In genomic region chr6:104597541-104598050, GRCh38 we compare ENCODE assay signal across 17 cellular contexts.
DNase-seq lines count a peak whose midpoint lies in the region; ATAC-seq and TF ChIP-seq lines count a peak whose summit lies in the region.
"Had no signal": no experiment of that assay in that cellular context is flagged by ENCODE, and none has a peak within 500 bp of the region (broad histone marks: within the 10 kb centered on the region; RNA-seq: fewer than 3 reads in every experiment).

No MANE protein-coding gene starts in this region.

- H3K4me1 ChIP-seq in uterus (peaks cover 0 to 3% of the 10 kb centered on the region in 2 donors), heart right ventricle (peaks cover 0 to 22% (median 0%) of the 10 kb centered on the region in 9 donors)
- H3K4me1 ChIP-seq: Caco-2 had no signal

- no peaks in the 10 kb centered on the region for H3K27me3 ChIP-seq in BJ (ENCODE audit: control insufficient read depth, insufficient read depth, low read length)
- no peaks in the 10 kb centered on the region for H3K27me3 ChIP-seq in uterus
- peaks cover 0 to 4% (median 0%) of the 10 kb centered on the region in 7 donors for H3K27me3 ChIP-seq in heart right ventricle

- TF ChIP-seq CTCF in BJ (IDR thresholded peaks at IDR 0.05; ENCODE audit: insufficient read depth, low read depth, low read length) (no peak), cardiac fibroblast (IDR thresholded peaks at IDR 0.05; ENCODE audit: low read depth, low read length) (no peak), uterus (IDR thresholded peaks at IDR 0.05) (no peak), heart right ventricle (IDR thresholded peaks at IDR 0.05) (no peak)

- no peaks in the 10 kb centered on the region for H3K9me3 ChIP-seq in uterus
- no peaks in the 10 kb centered on the region for H3K9me3 ChIP-seq in heart right ventricle
- H3K9me3 ChIP-seq: Caco-2 had no signal

- H3K4me3 ChIP-seq in BJ (ENCODE audit: low read depth, low read length): no peak overlapping the region
- no peak overlapping the region for H3K4me3 ChIP-seq in cardiac fibroblast (replicated peaks in 1 of 2; ENCODE audit: low read depth in 2 of 2, low read length in 2 of 2)
- no peak overlapping the region for H3K4me3 ChIP-seq in uterus
- H3K4me3 ChIP-seq in heart right ventricle: no peak overlapping the region
- H3K4me3 ChIP-seq: lung had no signal

- POLR2A ChIA-PET in BJ (lab: Charles Lee): no interaction called here

- DNase-seq in BJ (ENCODE audit: low read depth) (peak; percentile 36), HT1080 (ENCODE audit: low read depth) (peak; percentile 71), cardiac fibroblast (ENCODE audit: low read depth in 2 of 2) (peak; percentile 43 to 48), kidney tubule cell (ENCODE audit: low spot score) (peak; percentile 35), uterus (no peak), heart right ventricle (no peak), AG08396 (ENCODE audit: low spot score) (no peak)
- DNase-seq: activated B cell treated with CpG ODN at 0.5 μM for 24 hours; AML-193; Caco-2; naive B cell; NCI-H1105 treated with DMSO at 0.1 percent for 48 hours; stimulated activated CD4-positive, alpha-beta T cell treated with anti-CD3 and anti-CD28 coated beads, Interleukin-4, amount 100 ng/mL, for 1 hour; T-helper 17 cell had no signal

- CTCF ChIA-PET in BJ (lab: Yijun Ruan, JAX): no interaction called here

- 44 to 58% methylated on average over 4 of the region's 4 CpGs for WGBS in heart right ventricle, 2 donors

- no peak for ATAC-seq in heart right ventricle
- ATAC-seq in HG02981 (IDR thresholded peaks at IDR 0.05; ENCODE audit: unreplicated experiment): no peak
- ATAC-seq: Right ventricle myocardium inferior, T-helper 17 cell had no signal

- TF ChIP-seq POLR2A in uterus (IDR thresholded peaks at IDR 0.05): no peak

- H3K27ac ChIP-seq in uterus (no peak overlapping the region), heart right ventricle (no peak overlapping the region)

- H3K36me3 ChIP-seq in BJ (ENCODE audit: control insufficient read depth, insufficient read depth, low read length) (no peaks in the 10 kb centered on the region), uterus (no peaks in the 10 kb centered on the region), heart right ventricle (no peaks in the 10 kb centered on the region)

- intact Hi-C loops in uterus (cut with DNase I; ENCODE audit: low total_unique reads) (no loop called here), heart right ventricle (cut with DNase I) (no loop called here)

Comparison
In these comparisons a context has a peak if more than half of its experiments do, and no peak if none do; other contexts are left out.
1. DNase-seq: peak in BJ (single experiment), HT1080 (single experiment), cardiac fibroblast (2 of 2) and kidney tubule cell (single experiment); none in uterus (0 of 2), heart right ventricle (0 of 2) and AG08396 (single experiment).